ENCODE assay signal across 16 cellular contexts in the genomic region with DNA sequence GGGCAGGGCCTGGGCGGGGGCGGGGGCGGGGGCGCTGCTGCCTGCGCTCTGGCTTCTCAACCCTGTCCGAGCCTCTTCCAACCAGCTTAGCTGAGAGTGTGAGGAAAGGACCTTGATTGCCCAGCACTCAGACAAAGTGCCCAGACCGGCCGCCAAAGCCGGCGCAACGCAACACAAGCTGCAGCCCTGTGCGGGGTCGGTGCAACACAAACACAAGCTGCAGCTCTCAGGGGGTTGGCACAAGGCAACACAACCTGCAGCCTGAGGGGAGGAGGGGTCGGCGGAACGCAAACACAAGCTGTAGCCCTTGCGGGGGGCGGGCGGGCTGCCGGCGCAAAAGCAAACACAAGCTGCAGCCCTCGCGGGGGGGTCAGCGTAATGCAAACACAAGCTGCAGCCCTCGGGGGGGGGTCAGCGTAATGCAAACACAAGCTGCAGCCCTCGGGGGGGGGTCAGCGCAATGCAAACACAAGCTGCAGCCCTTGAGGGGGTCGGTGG. TPM values are rescaled to one million over a fixed set of nuclear protein-coding genes. Genes with fewer than 3 reads are reported as not detected.
DNase-seq lines count a peak whose midpoint lies in the region; ATAC-seq and TF ChIP-seq lines count a peak whose summit lies in the region.
"Had no signal": no experiment of that assay in that cellular context is flagged by ENCODE, and none has a peak within 500 bp of the region (broad histone marks: within the 10 kb centered on the region; RNA-seq: fewer than 3 reads in every experiment).

No MANE protein-coding gene starts in this region.

- H3K27ac Mint-ChIP-seq in WTC11 = 0 out of 2 replicates have a peak overlapping the region, but pooled peaks have one; percentile 74

- H2BK12ac ChIP-seq in mesenchymal stem cell (ENCODE audit: low read length in 2 of 2) = no peak overlapping the region

- H3K4me2 ChIP-seq in mesenchymal stem cell (ENCODE audit: low read length, poor library complexity, severe bottlenecking) = no peak overlapping the region

- no peak overlapping the region for H2BK120ac ChIP-seq in mesenchymal stem cell (ENCODE audit: low read depth, low read length)

- no peaks in the 10 kb centered on the region for H3K9me3 ChIP-seq in mesenchymal stem cell (ENCODE audit: control insufficient read depth, low read length)
- no peaks in the 10 kb centered on the region for H3K9me3 ChIP-seq in effector memory CD4-positive, alpha-beta T cell (ENCODE audit: control insufficient read depth, low read length)
- H3K9me3 ChIP-seq: BE2C, testis had no signal

- H3K79me1 ChIP-seq in mesenchymal stem cell (replicated peaks; ENCODE audit: low read length, poor library complexity, severe bottlenecking) = peaks cover 18% of the 10 kb centered on the region

- no peak overlapping the region for H2AK5ac ChIP-seq in mesenchymal stem cell (ENCODE audit: low read length, severe bottlenecking)

- H3K14ac ChIP-seq in mesenchymal stem cell (ENCODE audit: low read length in 2 of 2) = no peak overlapping the region

- DNase-seq in DMS53 (lab: John Stamatoyannopoulos, UW) (peak; percentile 82), NCI-H146 treated with DMSO at 0.1 percent for 48 hours (lab: John Stamatoyannopoulos, UW; ENCODE audit: unreplicated experiment) (peak; percentile 51), WTC11 (ENCODE audit: low spot score) (no peak), mesenchymal stem cell (no peak)
- DNase-seq in activated CD4-positive, alpha-beta T cell treated with anti-CD3 and anti-CD28 coated beads for 48 hours = no peak
- no peak for DNase-seq in effector memory CD4-positive, alpha-beta T cell
- DNase-seq: activated CD4-positive, alpha-beta T cell treated with anti-CD3 and anti-CD28 coated beads, Interleukin-2, amount 50 U/mL, for 48 hours; BE2C; EL; left colon; naive B cell; NCI-H526 treated with DMSO at 0.1 percent for 48 hours; testis had no signal

- peak overlapping the region; percentile 5 for H4K8ac ChIP-seq in mesenchymal stem cell (ENCODE audit: low read length)

- no peak overlapping the region for H2BK5ac ChIP-seq in mesenchymal stem cell (ENCODE audit: low read depth, low read length, poor library complexity, severe bottlenecking)

- H3K36me3 Mint-ChIP-seq in WTC11 = peaks cover 18% of the 10 kb centered on the region

- peak overlapping the region in 1 of 2 experiments; percentile 14 for H3K4me3 ChIP-seq in mesenchymal stem cell (ENCODE audit: insufficient read depth in 1 of 2, low read depth in 1 of 2, low read length in 2 of 2)
- H3K4me3 ChIP-seq in effector memory CD4-positive, alpha-beta T cell (ENCODE audit: insufficient read depth, low read depth, low read length, poor library complexity, severe bottlenecking) = no peak overlapping the region
- H3K4me3 ChIP-seq: testis had no signal

- no peak overlapping the region for H2BK15ac ChIP-seq in mesenchymal stem cell (ENCODE audit: low read depth, poor library complexity, severe bottlenecking)

- WGBS in mesenchymal stem cell = 91% methylated on average over 29 of the region's 29 CpGs

- H3K9ac ChIP-seq in mesenchymal stem cell (ENCODE audit: low read length) = no peak overlapping the region

- POLR2A ChIA-PET in WTC11 (lab: Charles Lee) = interaction anchor here (0.6 kb wide), 1 partner anchor 291 kb away, joined by 4 read pairs; no protein-coding TSS in a partner anchor

- peaks cover 8% of the 10 kb centered on the region for H3K4me1 Mint-ChIP-seq in WTC11

- no peak overlapping the region for H3K18ac ChIP-seq in mesenchymal stem cell (ENCODE audit: low read depth in 1 of 2, low read length in 2 of 2)

- CTCF ChIA-PET in WTC11 (lab: Charles Lee) = interaction anchor here (0.7 to 1.5 kb wide), 5 partner anchors 13 to 166 kb away, joined by 3 to 5 read pairs (median 4); no protein-coding TSS in a partner anchor

- H3K9me3 Mint-ChIP-seq in WTC11 = no peaks in the 10 kb centered on the region
- H3K9me3 Mint-ChIP-seq: naive B cell had no signal

- H3K36me3 ChIP-seq in mesenchymal stem cell (ENCODE audit: control insufficient read depth in 1 of 2, insufficient read depth in 2 of 2, low read depth in 1 of 2, low read length in 2 of 2) = peaks cover 23 to 84% of the 10 kb centered on the region in 2 experiments
- H3K36me3 ChIP-seq in effector memory CD4-positive, alpha-beta T cell (ENCODE audit: control insufficient read depth, insufficient read depth, low read length) = peaks cover 50% of the 10 kb centered on the region

- no peaks in the 10 kb centered on the region for H3K27me3 Mint-ChIP-seq in WTC11 (ENCODE audit: low read depth)
- H3K27me3 Mint-ChIP-seq: naive B cell had no signal

- H3K23ac ChIP-seq in mesenchymal stem cell (ENCODE audit: low read length in 2 of 2) = no peak overlapping the region

- peaks cover 8% of the 10 kb centered on the region for H3K4me1 ChIP-seq in mesenchymal stem cell (ENCODE audit: control insufficient read depth, insufficient read depth, low read depth, low read length)
- H3K4me1 ChIP-seq in effector memory CD4-positive, alpha-beta T cell (ENCODE audit: control insufficient read depth, insufficient read depth, low read length, poor library complexity, severe bottlenecking) = peaks cover 31% of the 10 kb centered on the region
- H3K4me1 ChIP-seq: BE2C, testis had no signal

- no peak overlapping the region for H2AFZ ChIP-seq in mesenchymal stem cell (ENCODE audit: low read depth, low read length)

- TF ChIP-seq CTCF in WTC11 (IDR thresholded peaks at IDR 0.05) = no peak

- ATAC-seq in WTC11 = no peak
- ATAC-seq in HG03280 (IDR thresholded peaks at IDR 0.05; ENCODE audit: unreplicated experiment) = no peak
- ATAC-seq in HG03097 (IDR thresholded peaks at IDR 0.05; ENCODE audit: low FRiP score, unreplicated experiment) = no peak
- ATAC-seq: left colon, Right ventricle myocardium inferior had no signal

- no peak overlapping the region for H4K91ac ChIP-seq in mesenchymal stem cell (ENCODE audit: low read length)

- H3K27me3 ChIP-seq in mesenchymal stem cell (ENCODE audit: control insufficient read depth in 1 of 2, insufficient read depth in 1 of 2, low read length in 2 of 2) = no peaks in the 10 kb centered on the region
- H3K27me3 ChIP-seq in effector memory CD4-positive, alpha-beta T cell (replicated peaks; ENCODE audit: control insufficient read depth, insufficient read depth, low read length, poor library complexity, severe bottlenecking) = no peaks in the 10 kb centered on the region
- H3K27me3 ChIP-seq: BE2C, testis had no signal

- H3K4ac ChIP-seq in mesenchymal stem cell (ENCODE audit: low read depth in 1 of 2, low read length in 2 of 2) = no peak overlapping the region

- no peak overlapping the region for H3K27ac ChIP-seq in mesenchymal stem cell (ENCODE audit: low read length, poor library complexity, severe bottlenecking)
- no peak overlapping the region for H3K27ac ChIP-seq in effector memory CD4-positive, alpha-beta T cell (ENCODE audit: insufficient read depth, low read length, poor library complexity, severe bottlenecking)
- H3K27ac ChIP-seq: testis had no signal

- H3K4me3 Mint-ChIP-seq in WTC11 = no peak overlapping the region
- H3K4me3 Mint-ChIP-seq: naive B cell had no signal

TF ChIP-seq in WTC11, 78 proteins besides CTCF, POLR2A, EP300 and RAD21 (continues in another document):
- TF ChIP-seq EMX1 (CRISPR knock-in tag; IDR thresholded peaks at IDR 0.05) (no peak), IRF2 (CRISPR knock-in tag; IDR thresholded peaks at IDR 0.05; ENCODE audit: borderline replicate concordance, low read depth) (no peak), GRHL2 (CRISPR knock-in tag; IDR thresholded peaks at IDR 0.05; ENCODE audit: insufficient replicate concordance, severe bottlenecking) (no peak), ZNF121 (CRISPR knock-in tag; IDR thresholded peaks at IDR 0.05) (no peak), TP53 (CRISPR knock-in tag; IDR thresholded peaks at IDR 0.05) (no peak), ZNF671 (CRISPR knock-in tag; IDR thresholded peaks at IDR 0.05) (no peak), MYBL2 (CRISPR knock-in tag; IDR thresholded peaks at IDR 0.05) (no peak), TEAD1 (CRISPR knock-in tag; IDR thresholded peaks at IDR 0.05) (no peak), IRF1 (CRISPR knock-in tag; IDR thresholded peaks at IDR 0.05) (no peak), FOXJ3 (CRISPR knock-in tag; IDR thresholded peaks at IDR 0.05; ENCODE audit: borderline replicate concordance) (no peak), JAZF1 (CRISPR knock-in tag; IDR thresholded peaks at IDR 0.05) (no peak)
- TF ChIP-seq, protein P1, sequence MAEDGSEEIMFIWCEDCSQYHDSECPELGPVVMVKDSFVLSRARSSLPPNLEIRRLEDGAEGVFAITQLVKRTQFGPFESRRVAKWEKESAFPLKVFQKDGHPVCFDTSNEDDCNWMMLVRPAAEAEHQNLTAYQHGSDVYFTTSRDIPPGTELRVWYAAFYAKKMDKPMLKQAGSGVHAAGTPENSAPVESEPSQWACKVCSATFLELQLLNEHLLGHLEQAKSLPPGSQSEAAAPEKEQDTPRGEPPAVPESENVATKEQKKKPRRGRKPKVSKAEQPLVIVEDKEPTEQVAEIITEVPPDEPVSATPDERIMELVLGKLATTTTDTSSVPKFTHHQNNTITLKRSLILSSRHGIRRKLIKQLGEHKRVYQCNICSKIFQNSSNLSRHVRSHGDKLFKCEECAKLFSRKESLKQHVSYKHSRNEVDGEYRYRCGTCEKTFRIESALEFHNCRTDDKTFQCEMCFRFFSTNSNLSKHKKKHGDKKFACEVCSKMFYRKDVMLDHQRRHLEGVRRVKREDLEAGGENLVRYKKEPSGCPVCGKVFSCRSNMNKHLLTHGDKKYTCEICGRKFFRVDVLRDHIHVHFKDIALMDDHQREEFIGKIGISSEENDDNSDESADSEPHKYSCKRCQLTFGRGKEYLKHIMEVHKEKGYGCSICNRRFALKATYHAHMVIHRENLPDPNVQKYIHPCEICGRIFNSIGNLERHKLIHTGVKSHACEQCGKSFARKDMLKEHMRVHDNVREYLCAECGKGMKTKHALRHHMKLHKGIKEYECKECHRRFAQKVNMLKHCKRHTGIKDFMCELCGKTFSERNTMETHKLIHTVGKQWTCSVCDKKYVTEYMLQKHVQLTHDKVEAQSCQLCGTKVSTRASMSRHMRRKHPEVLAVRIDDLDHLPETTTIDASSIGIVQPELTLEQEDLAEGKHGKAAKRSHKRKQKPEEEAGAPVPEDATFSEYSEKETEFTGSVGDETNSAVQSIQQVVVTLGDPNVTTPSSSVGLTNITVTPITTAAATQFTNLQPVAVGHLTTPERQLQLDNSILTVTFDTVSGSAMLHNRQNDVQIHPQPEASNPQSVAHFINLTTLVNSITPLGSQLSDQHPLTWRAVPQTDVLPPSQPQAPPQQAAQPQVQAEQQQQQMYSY (CRISPR knock-in tag; IDR thresholded peaks at IDR 0.05) = no peak

RNA-seq across cellular contexts. Expression of gene KLHDC4, which starts 60.0 kb away (rescaled TPM):
- total RNA-seq in WTC11 (2021) = 60.0 to 63.6 TPM (median 60.5 TPM) in 3 replicates
- polyA plus RNA-seq in mesenchymal stem cell (2013, experiment 1 of 2) = 9.4 TPM
- 8.5 TPM for polyA plus RNA-seq in mesenchymal stem cell (2013, experiment 2 of 2)

Comparison
In these comparisons a context has a peak if more than half of its experiments do, and no peak if none do; other contexts are left out.
1. DNase-seq: peak in DMS53 (single experiment) and NCI-H146 treated with DMSO at 0.1 percent for 48 hours (single experiment); none in WTC11 (single experiment), mesenchymal stem cell (single experiment), activated CD4-positive, alpha-beta T cell treated with anti-CD3 and anti-CD28 coated beads for 48 hours (single experiment) and effector memory CD4-positive, alpha-beta T cell (0 of 3).